ENCODE assay signal across 28 cellular contexts in genomic region chr11:73003083-73003482, GRCh38.
DNase-seq lines count a peak whose midpoint lies in the region; ATAC-seq, FAIRE-seq and TF ChIP-seq lines count a peak whose summit lies in the region.
"Had no signal": no experiment of that assay in that cellular context is flagged by ENCODE, and none has a peak within 500 bp of the region (broad histone marks: within the 10 kb centered on the region; RNA-seq: fewer than 3 reads in every experiment).

No MANE protein-coding gene starts in this region.

- no peak for TF ChIP-seq CTCF in GM12864 (IDR thresholded peaks at IDR 0.05; ENCODE audit: low read depth, low read length, missing control alignments)

- in situ Hi-C loops in G401 (cut with HindIII; ENCODE audit: low sequenced_read_pairs), result no loop called here

- FAIRE-seq in GM19239 (lab: Jason Lieb, UNC), result peak; percentile 40

- H3K4me3 ChIP-seq in GM12864 (ENCODE audit: low read depth, low read length), result no peak overlapping the region; the same call in 1 of the 2 replicates
- H3K4me3 ChIP-seq: BLaER1, dorsolateral prefrontal cortex, gastrocnemius medialis, HAP-1, hepatocyte, ovary, skin epidermis had no signal

- ATAC-seq in HG03565 (IDR thresholded peaks at IDR 0.05; ENCODE audit: unreplicated experiment) (peak; percentile 63), GM18511 (IDR thresholded peaks at IDR 0.05; ENCODE audit: unreplicated experiment) (no peak)
- ATAC-seq: gastrocnemius medialis had no signal

- DNase-seq in GM12864 (ENCODE audit: low read depth) (peak; percentile 52), GM19239 (ENCODE audit: insufficient read length, low spot score) (no peak), germinal center (ENCODE audit: low spot score) (peak; percentile 67), cerebellar nuclear complex (lab: John Stamatoyannopoulos, UW) (no peak), G401 (ENCODE audit: low spot score) (no peak)
- no peak for DNase-seq in activated naive CD4-positive, alpha-beta T cell treated with anti-CD3 and anti-CD28 coated beads, Interleukin-2, amount 50 U/mL, for 16 hours
- DNase-seq: ACHN; activated CD4-positive, alpha-beta T cell treated with anti-CD3 and anti-CD28 coated beads for 4 hours; activated CD8-positive, alpha-beta memory T cell treated with anti-CD3 and anti-CD28 coated beads for 24 hours; activated effector memory CD4-positive, alpha-beta T cell treated with anti-CD3 and anti-CD28 coated beads, Interleukin-2, amount 50 U/mL, for 16 hours; DMS153; dorsolateral prefrontal cortex; gastrocnemius medialis; mammary epithelial cell; NCI-H1417; NCI-H2081; NCI-H226; NCI-H774; ovary; retina; stimulated activated CD4-positive, alpha-beta T cell treated with anti-CD3 and anti-CD28 coated beads, Interleukin-1b, Interleukin-23, amount 100 ng/mL, for 48 hours; stimulated activated CD8-positive, alpha-beta memory T cell treated with anti-CD3 and anti-CD28 coated beads, Interleukin-4, amount 100 ng/mL, for 48 hours had no signal

Comparison
In these comparisons a context has a peak if more than half of its experiments do, and no peak if none do; other contexts are left out.
1. DNase-seq: peak in GM12864 (single experiment) and germinal center (single experiment); none in GM19239 (single experiment), cerebellar nuclear complex (0 of 2), G401 (single experiment) and activated naive CD4-positive, alpha-beta T cell treated with anti-CD3 and anti-CD28 coated beads, Interleukin-2, amount 50 U/mL, for 16 hours (single experiment).